1 cellular context compared by ENCODE assay signal in genomic region chr4:123478859-123479345, GRCh38.
TF ChIP-seq lines count a peak whose summit lies in the region.

No MANE protein-coding gene starts in this region.

TF ChIP-seq in HepG2, 621 proteins besides CTCF, POLR2A, EP300 and RAD21 (continued from another document and continues in another):
- TF ChIP-seq ZBTB2 (CRISPR knock-in tag; IDR thresholded peaks at IDR 0.05; ENCODE audit: low read depth): peak; percentile 53; the same call in 1 of the 2 replicates
- no peak for TF ChIP-seq ZNF446 (CRISPR knock-in tag; IDR thresholded peaks at IDR 0.05)
- no peak; the same call in 1 of the 2 replicates for TF ChIP-seq ZNF777 (CRISPR knock-in tag; IDR thresholded peaks at IDR 0.05)
- TF ChIP-seq ZFP90 (CRISPR knock-in tag; IDR thresholded peaks at IDR 0.05; ENCODE audit: borderline replicate concordance): peak; percentile 84; the same call in 1 of the 2 replicates
- TF ChIP-seq ZBTB46 (CRISPR knock-in tag; IDR thresholded peaks at IDR 0.05; ENCODE audit: borderline replicate concordance): no peak
- TF ChIP-seq CEBPB (IDR thresholded peaks at IDR 0.05; ENCODE audit: borderline replicate concordance, low read depth, low read length): peak; percentile 98
- peak; percentile 99 for TF ChIP-seq FOXO1 (CRISPR knock-in tag; IDR thresholded peaks at IDR 0.05)
- TF ChIP-seq ZNF773 (CRISPR knock-in tag; IDR thresholded peaks at IDR 0.05; ENCODE audit: borderline replicate concordance): no peak
- no peak for TF ChIP-seq AKNA (CRISPR knock-in tag; IDR thresholded peaks at IDR 0.05; ENCODE audit: borderline replicate concordance)
- TF ChIP-seq SKIL (CRISPR knock-in tag; IDR thresholded peaks at IDR 0.05; ENCODE audit: borderline replicate concordance): peak; percentile 98
- no peak for TF ChIP-seq PCBP1 (IDR thresholded peaks at IDR 0.05; ENCODE audit: borderline replicate concordance, low read depth, low read length)
- TF ChIP-seq ZNF891 (CRISPR knock-in tag; IDR thresholded peaks at IDR 0.05): no peak
- peak; percentile 100 for TF ChIP-seq TFAP4 (IDR thresholded peaks at IDR 0.05; ENCODE audit: borderline replicate concordance, low read depth)
- peak; percentile 92 for TF ChIP-seq AKAP8 (CRISPR knock-in tag; IDR thresholded peaks at IDR 0.05)
- peak; percentile 94 for TF ChIP-seq ERF (CRISPR knock-in tag; IDR thresholded peaks at IDR 0.05)
- TF ChIP-seq POLR2G (IDR thresholded peaks at IDR 0.05; ENCODE audit: low read depth, low read length): peak; percentile 54; the same call in 1 of the 2 replicates
- TF ChIP-seq TBX2 (CRISPR knock-in tag; IDR thresholded peaks at IDR 0.05; ENCODE audit: borderline replicate concordance): peak; percentile 99
- peak; percentile 21; the same call in 1 of the 2 replicates for TF ChIP-seq ZNF615 (CRISPR knock-in tag; IDR thresholded peaks at IDR 0.05; ENCODE audit: borderline replicate concordance)
- peak; percentile 69; the same call in 1 of the 2 replicates for TF ChIP-seq ZNF629 (CRISPR knock-in tag; conservative IDR thresholded peaks at IDR 0.05)
- no peak for TF ChIP-seq ZNF33A (CRISPR knock-in tag; IDR thresholded peaks at IDR 0.05; ENCODE audit: borderline replicate concordance)
- peak; percentile 91 for TF ChIP-seq SIN3A (IDR thresholded peaks at IDR 0.05; ENCODE audit: borderline replicate concordance, low read depth, low read length)
- TF ChIP-seq, protein P1, sequence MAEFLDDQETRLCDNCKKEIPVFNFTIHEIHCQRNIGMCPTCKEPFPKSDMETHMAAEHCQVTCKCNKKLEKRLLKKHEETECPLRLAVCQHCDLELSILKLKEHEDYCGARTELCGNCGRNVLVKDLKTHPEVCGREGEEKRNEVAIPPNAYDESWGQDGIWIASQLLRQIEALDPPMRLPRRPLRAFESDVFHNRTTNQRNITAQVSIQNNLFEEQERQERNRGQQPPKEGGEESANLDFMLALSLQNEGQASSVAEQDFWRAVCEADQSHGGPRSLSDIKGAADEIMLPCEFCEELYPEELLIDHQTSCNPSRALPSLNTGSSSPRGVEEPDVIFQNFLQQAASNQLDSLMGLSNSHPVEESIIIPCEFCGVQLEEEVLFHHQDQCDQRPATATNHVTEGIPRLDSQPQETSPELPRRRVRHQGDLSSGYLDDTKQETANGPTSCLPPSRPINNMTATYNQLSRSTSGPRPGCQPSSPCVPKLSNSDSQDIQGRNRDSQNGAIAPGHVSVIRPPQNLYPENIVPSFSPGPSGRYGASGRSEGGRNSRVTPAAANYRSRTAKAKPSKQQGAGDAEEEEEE (CRISPR knock-in tag; IDR thresholded peaks at IDR 0.05; ENCODE audit: borderline replicate concordance): peak; percentile 95; the same call in 1 of the 2 replicates
- peak; percentile 61; the same call in 1 of the 2 replicates for TF ChIP-seq SRY (CRISPR knock-in tag; IDR thresholded peaks at IDR 0.05)
- no peak for TF ChIP-seq ZNF570 (CRISPR knock-in tag; IDR thresholded peaks at IDR 0.05; ENCODE audit: borderline replicate concordance)
- no peak for TF ChIP-seq SMARCE1 (IDR thresholded peaks at IDR 0.05; ENCODE audit: borderline replicate concordance)
- peak; percentile 99 for TF ChIP-seq ZNF609 (CRISPR knock-in tag; IDR thresholded peaks at IDR 0.05; ENCODE audit: borderline replicate concordance)
- 0 out of 2 replicates have a peak, but pooled peaks have one; percentile 55 for TF ChIP-seq U2AF2 (IDR thresholded peaks at IDR 0.05; ENCODE audit: low read depth, low read length)
- TF ChIP-seq ZNF772 (CRISPR knock-in tag; IDR thresholded peaks at IDR 0.05): peak; percentile 78
- TF ChIP-seq ZNF530 (CRISPR knock-in tag; IDR thresholded peaks at IDR 0.05; ENCODE audit: low read depth): no peak
- TF ChIP-seq POLR2AphosphoS2 (IDR thresholded peaks at IDR 0.05; ENCODE audit: low read depth, low read length): no peak
- no peak for TF ChIP-seq ZNF549 (CRISPR knock-in tag; IDR thresholded peaks at IDR 0.05)
- peak; percentile 90 for TF ChIP-seq ASH2L (IDR thresholded peaks at IDR 0.05; ENCODE audit: insufficient read length, low read depth, low read length)
- TF ChIP-seq, protein P2, sequence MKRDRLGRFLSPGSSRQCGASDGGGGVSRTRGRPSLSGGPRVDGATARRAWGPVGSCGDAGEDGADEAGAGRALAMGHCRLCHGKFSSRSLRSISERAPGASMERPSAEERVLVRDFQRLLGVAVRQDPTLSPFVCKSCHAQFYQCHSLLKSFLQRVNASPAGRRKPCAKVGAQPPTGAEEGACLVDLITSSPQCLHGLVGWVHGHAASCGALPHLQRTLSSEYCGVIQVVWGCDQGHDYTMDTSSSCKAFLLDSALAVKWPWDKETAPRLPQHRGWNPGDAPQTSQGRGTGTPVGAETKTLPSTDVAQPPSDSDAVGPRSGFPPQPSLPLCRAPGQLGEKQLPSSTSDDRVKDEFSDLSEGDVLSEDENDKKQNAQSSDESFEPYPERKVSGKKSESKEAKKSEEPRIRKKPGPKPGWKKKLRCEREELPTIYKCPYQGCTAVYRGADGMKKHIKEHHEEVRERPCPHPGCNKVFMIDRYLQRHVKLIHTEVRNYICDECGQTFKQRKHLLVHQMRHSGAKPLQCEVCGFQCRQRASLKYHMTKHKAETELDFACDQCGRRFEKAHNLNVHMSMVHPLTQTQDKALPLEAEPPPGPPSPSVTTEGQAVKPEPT (CRISPR knock-in tag; IDR thresholded peaks at IDR 0.05; ENCODE audit: low read depth): no peak
- TF ChIP-seq PHF20 (CRISPR knock-in tag; IDR thresholded peaks at IDR 0.05): no peak; the same call in 1 of the 2 replicates
- TF ChIP-seq DPF2 (CRISPR knock-in tag; IDR thresholded peaks at IDR 0.05; ENCODE audit: borderline replicate concordance, low read depth): peak; percentile 91
- TF ChIP-seq BRD4 (CRISPR knock-in tag; IDR thresholded peaks at IDR 0.05): peak; percentile 95
- TF ChIP-seq ZNF543 (CRISPR knock-in tag; IDR thresholded peaks at IDR 0.05): no peak
- peak; percentile 74 for TF ChIP-seq ZNF644 (CRISPR knock-in tag; IDR thresholded peaks at IDR 0.05; ENCODE audit: low read depth)
- peak; percentile 98 for TF ChIP-seq ZKSCAN8 (CRISPR knock-in tag; IDR thresholded peaks at IDR 0.05; ENCODE audit: borderline replicate concordance)
- peak; percentile 99 to 100 for TF ChIP-seq NR2F1 (CRISPR knock-in tag; IDR thresholded peaks at IDR 0.05)
- TF ChIP-seq NFRKB (IDR thresholded peaks at IDR 0.05): no peak
- peak; percentile 95 for TF ChIP-seq KDM4B (CRISPR knock-in tag; IDR thresholded peaks at IDR 0.05)
- peak; percentile 47; the same call in 1 of the 2 replicates for TF ChIP-seq ZNF7 (CRISPR knock-in tag; IDR thresholded peaks at IDR 0.05)
